ENCODE assay signal across 11 cellular contexts in genomic region chr7:155764432-155764798, GRCh38. TPM values are rescaled to one million over a fixed set of nuclear protein-coding genes. Genes with fewer than 3 reads are reported as not detected.
DNase-seq lines count a peak whose midpoint lies in the region; ATAC-seq and TF ChIP-seq lines count a peak whose summit lies in the region.
"Had no signal": no experiment of that assay in that cellular context is flagged by ENCODE, and none has a peak within 500 bp of the region (broad histone marks: within the 10 kb centered on the region; RNA-seq: fewer than 3 reads in every experiment).

No MANE protein-coding gene starts in this region.

- H3K4me1 ChIP-seq in right atrium auricular region (peaks cover 0 to 36% of the 10 kb centered on the region in 2 donors), Peyer's patch (peaks cover 0 to 14% (median 3%) of the 10 kb centered on the region in 4 donors), heart right ventricle (peaks cover 5 to 66% (median 35%) of the 10 kb centered on the region in 9 donors), upper lobe of right lung (peaks cover 26% of the 10 kb centered on the region)

- H3K4me3 ChIP-seq in right atrium auricular region (no peak overlapping the region), Peyer's patch (no peak overlapping the region), heart right ventricle (peak overlapping the region in 1 of 10 donors; percentile 11), upper lobe of right lung (no peak overlapping the region)

- H3K9me3 ChIP-seq in right atrium auricular region (no peaks in the 10 kb centered on the region), Peyer's patch (no peaks in the 10 kb centered on the region), heart right ventricle (no peaks in the 10 kb centered on the region), upper lobe of right lung (no peaks in the 10 kb centered on the region)

- intact Hi-C loops in Right ventricle myocardium inferior (cut with DNase I) (no loop called here), heart right ventricle (cut with DNase I) (loop anchor here in 3 of 10 donors (10.0 kb wide), 2 partner anchors 170 to 840 kb away; no protein-coding TSS in a partner anchor), upper lobe of right lung (cut with DNase I) (no loop called here)

- no peaks in the 10 kb centered on the region for H3K27me3 ChIP-seq in right atrium auricular region
- H3K27me3 ChIP-seq in Peyer's patch, result no peaks in the 10 kb centered on the region
- no peaks in the 10 kb centered on the region for H3K27me3 ChIP-seq in heart right ventricle
- H3K27me3 ChIP-seq in upper lobe of right lung, result no peaks in the 10 kb centered on the region

- POLR2A ChIA-PET in RWPE1 (lab: Yijun Ruan, JAX; ENCODE audit: low non-redundant PET), result no interaction called here

- H3K27ac ChIP-seq in right atrium auricular region (no peak overlapping the region), Peyer's patch (peak overlapping the region in 3 of 4 donors; percentile 9 to 71 (median 67)), heart right ventricle (peak overlapping the region in 9 of 10 donors; percentile 29 to 90 (median 68)), upper lobe of right lung (no peak overlapping the region), RWPE1 (no peak overlapping the region)

- CTCF ChIA-PET in RWPE1 (lab: Yijun Ruan, JAX), result no interaction called here

- TF ChIP-seq POLR2A in Peyer's patch (IDR thresholded peaks at IDR 0.05), result no peak

- WGBS in heart right ventricle, 2 donors, result 57 to 75% methylated on average over 8 of the region's 8 CpGs

- no peak for TF ChIP-seq CTCF in right atrium auricular region (IDR thresholded peaks at IDR 0.05)
- TF ChIP-seq CTCF in Peyer's patch (IDR thresholded peaks at IDR 0.05), result no peak
- TF ChIP-seq CTCF in heart right ventricle (IDR thresholded peaks at IDR 0.05), result no peak
- no peak for TF ChIP-seq CTCF in upper lobe of right lung (IDR thresholded peaks at IDR 0.05)
- TF ChIP-seq CTCF in RWPE1 (conservative IDR thresholded peaks at IDR 0.05; ENCODE audit: low read depth), result no peak

- no peak for DNase-seq in Right ventricle myocardium inferior (ENCODE audit: missing footprints)
- DNase-seq in right atrium auricular region (ENCODE audit: low spot score), result no peak
- DNase-seq in Peyer's patch, result peak in 1 of 3 donors; percentile 33
- DNase-seq in heart right ventricle, result peak in 1 of 2 donors; percentile 23
- no peak for DNase-seq in upper lobe of right lung
- DNase-seq in DMS 273 treated with DMSO at 0.1 percent for 48 hours (lab: John Stamatoyannopoulos, UW), result no peak
- DNase-seq in RWPE1 (ENCODE audit: low spot score), result no peak

- H3K36me3 ChIP-seq in right atrium auricular region (peaks cover 50% of the 10 kb centered on the region), Peyer's patch (peaks cover 0 to 56% (median 0%) of the 10 kb centered on the region in 3 donors), heart right ventricle (peaks cover 0 to 66% (median 39%) of the 10 kb centered on the region in 9 donors), upper lobe of right lung (peaks cover 64% of the 10 kb centered on the region)

- peak; percentile 17 for ATAC-seq in Right ventricle myocardium inferior
- ATAC-seq in heart right ventricle, result peak; percentile 17 to 67 (median 46)
- peak; percentile 22 for ATAC-seq in upper lobe of right lung
- ATAC-seq in GM19397 (IDR thresholded peaks at IDR 0.05; ENCODE audit: unreplicated experiment), result no peak
- ATAC-seq: Panc1 had no signal

RNA-seq across cellular contexts. Expression of gene SHH, which starts 47.8 kb away (rescaled TPM):
- total RNA-seq in Right ventricle myocardium inferior (not detected), right atrium auricular region (not detected), Peyer's patch (1 to 10 TPM in 3 of 4 donors, not detected in 1; 1.4 to 2.5 (median 2.1) TPM), heart right ventricle (not detected), upper lobe of right lung (10.1 TPM)
- polyA plus RNA-seq in heart right ventricle, result not detected
- total RNA-seq: fibroblast of villous mesenchyme had no signal
- polyA plus RNA-seq: BJ had no signal

Comparison
In these comparisons a context has a peak if more than half of its experiments do, and no peak if none do; other contexts are left out.
1. H3K27ac ChIP-seq: peak in Peyer's patch (3 of 4) and heart right ventricle (9 of 10); none in right atrium auricular region (0 of 2), upper lobe of right lung (single experiment) and RWPE1 (single experiment).